31 cellular contexts compared by ENCODE assay signal in the genomic region with DNA sequence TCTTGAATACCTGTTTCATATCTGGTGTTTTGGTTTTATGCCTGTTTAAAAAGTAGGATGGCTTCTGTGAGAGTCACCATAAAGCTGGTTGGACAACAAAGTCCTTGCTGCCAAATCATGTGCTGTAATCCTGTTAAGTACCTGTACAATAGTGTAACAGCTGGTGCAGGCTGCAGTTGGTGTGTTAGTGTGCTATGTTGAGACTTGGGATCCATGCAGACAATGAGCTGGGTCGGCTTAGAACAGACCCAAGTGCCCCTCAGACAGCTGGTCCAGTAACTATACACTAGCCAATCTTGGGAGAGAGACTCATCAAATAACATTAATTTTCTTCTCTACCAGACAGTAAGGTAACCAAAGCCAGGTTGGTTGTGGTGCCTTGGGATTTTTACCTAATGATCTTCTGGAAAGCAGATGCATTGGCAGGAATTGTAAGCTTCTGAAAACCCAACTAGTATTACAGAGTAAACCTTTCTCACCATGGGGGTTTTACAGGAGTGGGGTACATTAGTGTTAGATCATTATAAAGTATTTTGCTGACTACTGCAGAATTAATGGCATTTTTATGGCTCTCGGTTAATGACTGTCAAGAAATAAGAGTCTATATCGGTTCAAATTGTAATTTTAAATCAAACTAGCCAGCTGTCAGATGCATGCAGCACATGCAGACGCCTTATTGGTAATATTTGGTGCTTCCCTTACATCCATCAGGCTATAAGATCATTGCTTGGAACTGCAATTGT.
DNase-seq lines count a peak whose midpoint lies in the region; ATAC-seq and TF ChIP-seq lines count a peak whose summit lies in the region.
"Had no signal": no experiment of that assay in that cellular context is flagged by ENCODE, and none has a peak within 500 bp of the region (broad histone marks: within the 10 kb centered on the region; RNA-seq: fewer than 3 reads in every experiment).

No MANE protein-coding gene starts in this region.

- H3K4me3 ChIP-seq in ovary (no peak overlapping the region), tibial nerve (no peak overlapping the region)
- H3K4me3 ChIP-seq: heart left ventricle, left ventricle myocardium inferior, MG63, right atrium auricular region had no signal

- peaks cover 4% of the 10 kb centered on the region for H3K9me3 Mint-ChIP-seq in progenitor cell of endocrine pancreas (ENCODE audit: low read depth)
- H3K9me3 Mint-ChIP-seq: activated naive CD4-positive, alpha-beta T cell treated with anti-CD3 and anti-CD28 coated beads, Interleukin-2, amount 50 U/mL, for 24 hours; activated T-helper 2 cell treated with anti-CD3 and anti-CD28 coated beads, Interferon-gamma antibody, Interleukin-2, Interleukin-4, amounts not matched to agents 10 μg/mL and 5 μg/mL and 100 μg/mL, durations not matched to agents 14 hours and 24 hours and 36 hours; stimulated activated naive CD8-positive, alpha-beta T cell treated with anti-CD3 and anti-CD28 coated beads, Interleukin-15, amount 100 ng/mL, for 72 hours had no signal

- H3K27me3 ChIP-seq in ovary: no peaks in the 10 kb centered on the region
- no peaks in the 10 kb centered on the region for H3K27me3 ChIP-seq in tibial nerve
- H3K27me3 ChIP-seq: brain microvascular endothelial cell, dorsolateral prefrontal cortex, heart left ventricle, MG63, right atrium auricular region had no signal

- no peaks in the 10 kb centered on the region for H3K27me3 Mint-ChIP-seq in progenitor cell of endocrine pancreas
- H3K27me3 Mint-ChIP-seq: stimulated activated naive CD8-positive, alpha-beta T cell treated with anti-CD3 and anti-CD28 coated beads, Interleukin-15, amount 100 ng/mL, for 72 hours had no signal

- intact Hi-C loops in Right ventricle myocardium inferior (cut with DNase I) (no loop called here), Right ventricle myocardium superior (cut with DNase I) (no loop called here), ovary (cut with DNase I) (no loop called here)

- H3K9me3 ChIP-seq in ovary (no peaks in the 10 kb centered on the region), tibial nerve (peaks cover 0 to 4% (median 0%) of the 10 kb centered on the region in 4 donors)
- H3K9me3 ChIP-seq: MG63 had no signal

- TF ChIP-seq POLR2A in ovary (IDR thresholded peaks at IDR 0.05) (no peak), tibial nerve (IDR thresholded peaks at IDR 0.05) (no peak)

- H3K27ac ChIP-seq in ovary: no peak overlapping the region
- H3K27ac ChIP-seq in tibial nerve: no peak overlapping the region
- H3K27ac ChIP-seq: brain microvascular endothelial cell, heart left ventricle, left ventricle myocardium inferior, parathyroid adenoma, right atrium auricular region, VCaP had no signal

- ATAC-seq in Right ventricle myocardium inferior (no peak), Right ventricle myocardium superior (ENCODE audit: poor library complexity) (no peak)
- ATAC-seq: heart left ventricle; stimulated activated naive CD8-positive, alpha-beta T cell treated with anti-CD3 and anti-CD28 coated beads, Interleukin-15, amount 100 ng/mL, for 72 hours had no signal

- peaks cover 10% of the 10 kb centered on the region for H3K4me1 Mint-ChIP-seq in progenitor cell of endocrine pancreas (ENCODE audit: low read depth)
- H3K4me1 Mint-ChIP-seq: activated naive CD4-positive, alpha-beta T cell treated with anti-CD3 and anti-CD28 coated beads, Interleukin-2, amount 50 U/mL, for 24 hours; stimulated activated naive CD8-positive, alpha-beta T cell treated with anti-CD3 and anti-CD28 coated beads, Interleukin-15, amount 100 ng/mL, for 72 hours had no signal

- DNase-seq in Right ventricle myocardium inferior (ENCODE audit: missing footprints) (peak; percentile 37), Right ventricle myocardium superior (no peak), NCI-H1694 treated with DMSO at 0.1 percent for 48 hours (lab: John Stamatoyannopoulos, UW) (peak; percentile 13), NCI-H82 treated with DMSO at 0.1 percent for 48 hours (lab: John Stamatoyannopoulos, UW; ENCODE audit: unreplicated experiment) (peak; percentile 100), progenitor cell of endocrine pancreas (ENCODE audit: low spot score, unreplicated experiment) (no peak), ovary (no peak), tibial nerve (ENCODE audit: low spot score in 2 of 2) (no peak)
- DNase-seq in NK-92 treated with Interleukin-12 subunit alpha and Interleukin-12 subunit beta, amount 100 ng/mL, for 24 hours (lab: John Stamatoyannopoulos, UW): no peak
- DNase-seq: activated CD4-positive, alpha-beta T cell treated with anti-CD3 and anti-CD28 coated beads for 4 hours; activated T-cell treated with anti-CD3 and anti-CD28 coated beads for 4 hours; amniotic stem cell; brain microvascular endothelial cell; DMS153; dorsolateral prefrontal cortex; foreskin melanocyte; GDM1; heart left ventricle; HFFc6; islet precursor cell; KG1; left ventricle myocardium inferior; mesenchymal stem cell; MG63; stimulated activated CD4-positive, alpha-beta T cell treated with anti-CD3 and anti-CD28 coated beads, Interleukin-1b, Interleukin-23, amount 100 ng/mL, for 48 hours; stimulated activated naive CD8-positive, alpha-beta T cell treated with anti-CD3 and anti-CD28 coated beads, Interleukin-15, amount 100 ng/mL, for 72 hours; T1000 had no signal

- no peaks in the 10 kb centered on the region for H3K36me3 Mint-ChIP-seq in progenitor cell of endocrine pancreas (ENCODE audit: insufficient read depth)
- H3K36me3 Mint-ChIP-seq: activated naive CD4-positive, alpha-beta T cell treated with anti-CD3 and anti-CD28 coated beads, Interleukin-2, amount 50 U/mL, for 24 hours had no signal

- TF ChIP-seq CTCF in progenitor cell of endocrine pancreas (IDR thresholded peaks at IDR 0.05; ENCODE audit: unreplicated experiment): no peak
- TF ChIP-seq CTCF in ovary (IDR thresholded peaks at IDR 0.05): no peak
- no peak for TF ChIP-seq CTCF in tibial nerve (IDR thresholded peaks at IDR 0.05)

- H3K36me3 ChIP-seq in ovary (no peaks in the 10 kb centered on the region), tibial nerve (no peaks in the 10 kb centered on the region)
- H3K36me3 ChIP-seq: brain microvascular endothelial cell, heart left ventricle, left ventricle myocardium inferior, MG63, right atrium auricular region had no signal

- H3K4me3 Mint-ChIP-seq in progenitor cell of endocrine pancreas (ENCODE audit: low read depth): no peak overlapping the region
- H3K4me3 Mint-ChIP-seq: activated naive CD4-positive, alpha-beta T cell treated with anti-CD3 and anti-CD28 coated beads, Interleukin-2, amount 50 U/mL, for 24 hours; HFFc6; stimulated activated naive CD8-positive, alpha-beta T cell treated with anti-CD3 and anti-CD28 coated beads, Interleukin-15, amount 100 ng/mL, for 72 hours had no signal

- WGBS in ovary, 3 donors: 85 to 87% (median 87%) methylated on average over 4 of the region's 4 CpGs
- 85 to 88% methylated on average over 4 of the region's 4 CpGs for WGBS in tibial nerve, 2 donors

- peak overlapping the region; percentile 30 for H3K27ac Mint-ChIP-seq in progenitor cell of endocrine pancreas
- H3K27ac Mint-ChIP-seq: activated naive CD4-positive, alpha-beta T cell treated with anti-CD3 and anti-CD28 coated beads, Interleukin-2, amount 50 U/mL, for 24 hours; activated T-helper 2 cell treated with anti-CD3 and anti-CD28 coated beads, Interferon-gamma antibody, Interleukin-2, Interleukin-4, amounts not matched to agents 10 μg/mL and 5 μg/mL and 100 μg/mL, durations not matched to agents 14 hours and 24 hours and 36 hours; HFFc6; stimulated activated naive CD8-positive, alpha-beta T cell treated with anti-CD3 and anti-CD28 coated beads, Interleukin-15, amount 100 ng/mL, for 72 hours had no signal

- TF ChIP-seq EP300 in ovary (IDR thresholded peaks at IDR 0.05) (no peak), tibial nerve (IDR thresholded peaks at IDR 0.05) (no peak)

- H3K4me1 ChIP-seq in ovary (ENCODE audit: insufficient read depth) (no peaks in the 10 kb centered on the region), tibial nerve (no peaks in the 10 kb centered on the region)
- H3K4me1 ChIP-seq: heart left ventricle, left ventricle myocardium inferior, parathyroid adenoma, right atrium auricular region had no signal

Comparison
In these comparisons a context has a peak if more than half of its experiments do, and no peak if none do; other contexts are left out.
1. DNase-seq: peak in Right ventricle myocardium inferior (single experiment), NCI-H1694 treated with DMSO at 0.1 percent for 48 hours (single experiment) and NCI-H82 treated with DMSO at 0.1 percent for 48 hours (single experiment); none in Right ventricle myocardium superior (single experiment), progenitor cell of endocrine pancreas (single experiment), ovary (0 of 5), tibial nerve (0 of 2) and NK-92 treated with Interleukin-12 subunit alpha and Interleukin-12 subunit beta, amount 100 ng/mL, for 24 hours (single experiment).